Comparison of ENCODE assay signal across 28 cellular contexts in genomic region chr10:127524869-127525268, GRCh38. TPM values are rescaled to one million over a fixed set of nuclear protein-coding genes. Genes with fewer than 3 reads are reported as not detected.
A peak's percentile ranks its signal among the peaks of the same experiment; 100 is the strongest.
DNase-seq lines count a peak whose midpoint lies in the region; ATAC-seq, FAIRE-seq and TF ChIP-seq lines count a peak whose summit lies in the region.
"Had no signal": no experiment of that assay in that cellular context is flagged by ENCODE, and none has a peak within 500 bp of the region (broad histone marks: within the 10 kb centered on the region; RNA-seq: fewer than 3 reads in every experiment).

No MANE protein-coding gene starts in this region.

- WGBS in GM23248 (ENCODE audit: low coverage in 1 of 2, low lambda C conversion rate in 2 of 2, missing lambda C conversion rate in 2 of 2), 2 experiments = 7 to 8% methylated on average over 4 of the region's 4 CpGs

- H3F3A ChIP-seq in GM23248 (ENCODE audit: insufficient read depth) (no peaks in the 10 kb centered on the region), neural progenitor cell (ENCODE audit: low read depth) (no peaks in the 10 kb centered on the region)

- ATAC-seq in GM21529 (IDR thresholded peaks at IDR 0.05; ENCODE audit: unreplicated experiment) = no peak
- ATAC-seq: activated CD4-positive, CD25-positive, alpha-beta regulatory T cell treated with anti-CD3 and anti-CD28 coated beads, Interleukin-2, amount 50 U/mL, for 24 hours; GM12878; left colon; natural killer cell treated with Interleukin-12 subunit alpha and Interleukin-12 subunit beta and Interleukin-15 and Interleukin-18, amount 100 ng/mL, for 72 hours; upper lobe of right lung had no signal

- no peak overlapping the region for H3K9ac ChIP-seq in GM23248
- H3K9ac ChIP-seq in neural progenitor cell = no peak overlapping the region
- H3K9ac ChIP-seq: KMS-11 had no signal

- no peak overlapping the region for H3K4me3 Mint-ChIP-seq in neural progenitor cell
- H3K4me3 Mint-ChIP-seq: activated naive CD8-positive, alpha-beta T cell treated with anti-CD3 and anti-CD28 coated beads, Interleukin-2, amount 10 ng/mL, durations not matched to agents 7 days and 5 days; brain; natural killer cell treated with Interleukin-12 subunit alpha and Interleukin-12 subunit beta and Interleukin-15 and Interleukin-18, amount 100 ng/mL, for 72 hours; T-helper 2 cell treated with Interferon-gamma antibody and Interleukin-4, amounts not matched to agents 5 μg/mL and 100 μg/mL, for 36 hours had no signal

- in situ Hi-C loops in GM23248 (cut with MboI) = no loop called here

- no peaks in the 10 kb centered on the region for H3K9me3 ChIP-seq in GM23248 (ENCODE audit: low read depth)
- H3K9me3 ChIP-seq in MG63 = peaks cover 9% of the 10 kb centered on the region
- H3K9me3 ChIP-seq in neural progenitor cell (ENCODE audit: low read depth) = no peaks in the 10 kb centered on the region
- H3K9me3 ChIP-seq: prostate gland, SJSA1, upper lobe of right lung had no signal

- H3K4me1 Mint-ChIP-seq in neural progenitor cell = peaks cover 42% of the 10 kb centered on the region
- H3K4me1 Mint-ChIP-seq: activated naive CD8-positive, alpha-beta T cell treated with anti-CD3 and anti-CD28 coated beads, Interleukin-2, amount 10 ng/mL, durations not matched to agents 7 days and 5 days had no signal

- H4K20me1 ChIP-seq in GM23248 (ENCODE audit: insufficient read depth) = no peaks in the 10 kb centered on the region
- H4K20me1 ChIP-seq in neural progenitor cell (ENCODE audit: low read depth) = no peaks in the 10 kb centered on the region

- H3K4me3 ChIP-seq in GM23248 (no peak overlapping the region), MG63 (no peak overlapping the region), bronchial epithelial cell (ENCODE audit: low read depth, low read length) (no peak overlapping the region), neural progenitor cell (no peak overlapping the region), H7 (ENCODE audit: insufficient read depth, low read depth, low read length) (no peak overlapping the region)
- H3K4me3 ChIP-seq: coronary artery, GM12878, prostate gland, SJSA1, upper lobe of right lung had no signal

- no peak overlapping the region for H3K27ac ChIP-seq in GM23248
- no peak overlapping the region for H3K27ac ChIP-seq in neural progenitor cell
- H3K27ac ChIP-seq: coronary artery, KMS-11, prostate gland, SJSA1, upper lobe of right lung had no signal

- FAIRE-seq in bronchial epithelial cell (lab: Jason Lieb, UNC) = no peak
- FAIRE-seq: D721Med, frontal cortex, GM12878 had no signal

- peaks cover 20% of the 10 kb centered on the region for H3K9me3 Mint-ChIP-seq in neural progenitor cell
- H3K9me3 Mint-ChIP-seq: activated naive CD8-positive, alpha-beta T cell treated with anti-CD3 and anti-CD28 coated beads, Interleukin-2, amount 10 ng/mL, durations not matched to agents 7 days and 5 days; natural killer cell treated with Interleukin-12 subunit alpha and Interleukin-12 subunit beta and Interleukin-15 and Interleukin-18, amount 100 ng/mL, for 72 hours; T-helper 2 cell treated with Interferon-gamma antibody and Interleukin-4, amounts not matched to agents 5 μg/mL and 100 μg/mL, for 36 hours had no signal

- peaks cover 4% of the 10 kb centered on the region; the same call in 1 of the 2 replicates for H3K27me3 ChIP-seq in GM23248 (replicated peaks; ENCODE audit: insufficient read depth)
- peaks cover 3% of the 10 kb centered on the region for H3K27me3 ChIP-seq in MG63
- H3K27me3 ChIP-seq in bronchial epithelial cell (ENCODE audit: control insufficient read depth, insufficient read depth, low read length) = no peaks in the 10 kb centered on the region
- no peaks in the 10 kb centered on the region for H3K27me3 ChIP-seq in neural progenitor cell
- no peaks in the 10 kb centered on the region for H3K27me3 ChIP-seq in H7 (ENCODE audit: control insufficient read depth, insufficient read depth, low read length)
- H3K27me3 ChIP-seq: upper lobe of right lung had no signal

- H3K27ac Mint-ChIP-seq in neural progenitor cell = peak overlapping the region; percentile 96
- H3K27ac Mint-ChIP-seq: activated naive CD8-positive, alpha-beta T cell treated with anti-CD3 and anti-CD28 coated beads, Interleukin-2, amount 10 ng/mL, durations not matched to agents 7 days and 5 days; natural killer cell treated with Interleukin-12 subunit alpha and Interleukin-12 subunit beta and Interleukin-15 and Interleukin-18, amount 100 ng/mL, for 72 hours; T-helper 2 cell treated with Interferon-gamma antibody and Interleukin-4, amounts not matched to agents 5 μg/mL and 100 μg/mL, for 36 hours had no signal

- no peak overlapping the region for H2AFZ ChIP-seq in GM23248
- no peak overlapping the region for H2AFZ ChIP-seq in neural progenitor cell (replicated peaks)

- TF ChIP-seq CTCF in bronchial epithelial cell (IDR thresholded peaks at IDR 0.05; ENCODE audit: insufficient read depth, low read length, severe bottlenecking) = no peak
- TF ChIP-seq CTCF in neural progenitor cell (IDR thresholded peaks at IDR 0.05) = no peak

- H3K4me1 ChIP-seq in GM23248 (ENCODE audit: insufficient read depth) (no peaks in the 10 kb centered on the region), neural progenitor cell (peaks cover 17% of the 10 kb centered on the region)
- H3K4me1 ChIP-seq: prostate gland, SJSA1, upper lobe of right lung had no signal

- peak; percentile 39 for DNase-seq in GM23248
- DNase-seq in MG63 = peak; percentile 43
- DNase-seq in bronchial epithelial cell (ENCODE audit: low read depth) = peak; percentile 24
- no peak for DNase-seq in neural progenitor cell (ENCODE audit: low spot score)
- no peak for DNase-seq in NCI-H2196 treated with DMSO at 0.1 percent for 48 hours (lab: John Stamatoyannopoulos, UW; ENCODE audit: unreplicated experiment)
- no peak for DNase-seq in H7
- no peak for DNase-seq in activated CD4-positive, alpha-beta T cell treated with anti-CD3 and anti-CD28 coated beads for 4 hours
- DNase-seq: activated naive CD8-positive, alpha-beta T cell treated with anti-CD3 and anti-CD28 coated beads, Interleukin-2, amount 10 ng/mL, durations not matched to agents 7 days and 5 days; GDM1; left colon; NCI-H2107; OCI-M1; stimulated activated CD4-positive, alpha-beta T cell treated with anti-CD3 and anti-CD28 coated beads, Interleukin-4, amount 100 ng/mL, for 24 hours; upper lobe of right lung had no signal

- H3K36me3 ChIP-seq in GM23248 (ENCODE audit: low read depth) (no peaks in the 10 kb centered on the region), MG63 (no peaks in the 10 kb centered on the region), bronchial epithelial cell (ENCODE audit: control insufficient read depth, insufficient read depth, low read length) (no peaks in the 10 kb centered on the region), neural progenitor cell (no peaks in the 10 kb centered on the region), H7 (replicated peaks; ENCODE audit: control insufficient read depth, insufficient read depth, low read length) (no peaks in the 10 kb centered on the region)
- H3K36me3 ChIP-seq: prostate gland, SJSA1, upper lobe of right lung had no signal

- no peaks in the 10 kb centered on the region for H3K9me2 ChIP-seq in GM23248 (ENCODE audit: insufficient read depth)

- peaks cover 6% of the 10 kb centered on the region for H3K27me3 Mint-ChIP-seq in neural progenitor cell (ENCODE audit: insufficient read depth, low read depth)
- H3K27me3 Mint-ChIP-seq: activated naive CD8-positive, alpha-beta T cell treated with anti-CD3 and anti-CD28 coated beads, Interleukin-2, amount 10 ng/mL, durations not matched to agents 7 days and 5 days had no signal

- H3K79me2 ChIP-seq in GM23248 (ENCODE audit: insufficient read depth) (no peaks in the 10 kb centered on the region), neural progenitor cell (ENCODE audit: low read depth) (no peaks in the 10 kb centered on the region)

- H3K4me2 ChIP-seq in GM23248 (ENCODE audit: unreplicated experiment) (no peak overlapping the region), neural progenitor cell (peak overlapping the region; percentile 33)
- H3K4me2 ChIP-seq: KMS-11 had no signal

- peaks cover 2% of the 10 kb centered on the region for H3K36me3 Mint-ChIP-seq in neural progenitor cell
- H3K36me3 Mint-ChIP-seq: activated naive CD8-positive, alpha-beta T cell treated with anti-CD3 and anti-CD28 coated beads, Interleukin-2, amount 10 ng/mL, durations not matched to agents 7 days and 5 days; brain; natural killer cell treated with Interleukin-12 subunit alpha and Interleukin-12 subunit beta and Interleukin-15 and Interleukin-18, amount 100 ng/mL, for 72 hours had no signal

RNA-seq across cellular contexts. Expression of gene NPS, which starts 24.2 kb away (rescaled TPM):
- total RNA-seq in GM23248 (2014; rRNA removed; shearing (Covaris generic)) = not detected in 2 replicates
- polyA plus RNA-seq in GM23248 (2016; fragmentation: Nextera tagmentation; extraction: Ambion mirVana) = not detected in 2 replicates
- not detected in 2 replicates for total RNA-seq in MG63 (2014; rRNA removed; shearing (Covaris generic); ENCODE audit: low replicate concordance)
- total RNA-seq in bronchial epithelial cell (not detected in 2 replicates), neural progenitor cell (ENCODE audit: low replicate concordance) (not detected in 2 replicates)
- total RNA-seq in H7 (2014; rRNA removed; shearing (Covaris generic)) = not detected in 2 replicates
- total RNA-seq: activated naive CD8-positive, alpha-beta T cell treated with anti-CD3 and anti-CD28 coated beads, Interleukin-2, amount 10 ng/mL, durations not matched to agents 7 days and 5 days; frontal cortex; GM12878; left colon; mesenteric fat pad; natural killer cell treated with Interleukin-12 subunit alpha and Interleukin-12 subunit beta and Interleukin-15 and Interleukin-18, amount 100 ng/mL, for 72 hours; prostate gland; SJSA1; upper lobe of right lung had no signal
- polyA plus RNA-seq: BJ, GM12878 had no signal

Comparison
In these comparisons a context has a peak if more than half of its experiments do, and no peak if none do; other contexts are left out.
1. DNase-seq: peak in GM23248 (single experiment), MG63 (single experiment) and bronchial epithelial cell (single experiment); none in neural progenitor cell (single experiment), NCI-H2196 treated with DMSO at 0.1 percent for 48 hours (single experiment), H7 (single experiment) and activated CD4-positive, alpha-beta T cell treated with anti-CD3 and anti-CD28 coated beads for 4 hours (0 of 2).